8 cellular contexts compared by ENCODE assay signal in genomic region chr6:137811121-137811911, GRCh38. TPM values are rescaled to one million over a fixed set of nuclear protein-coding genes. Genes with fewer than 3 reads are reported as not detected.
DNase-seq lines count a peak whose midpoint lies in the region; ATAC-seq and TF ChIP-seq lines count a peak whose summit lies in the region.

No MANE protein-coding gene starts in this region.

- H3K4me3 ChIP-seq in AG04450 (ENCODE audit: low read depth, low read length) = no peak overlapping the region
- H3K4me3 ChIP-seq in skeletal muscle cell (ENCODE audit: low read depth, low read length) = no peak overlapping the region
- H3K4me3 ChIP-seq in BE2C (ENCODE audit: low read depth, low read length) = no peak overlapping the region

- peaks cover 10% of the 10 kb centered on the region for H3K36me3 Mint-ChIP-seq in activated T-helper 2 cell treated with anti-CD3 and anti-CD28 coated beads, Interferon-gamma antibody, Interleukin-2, Interleukin-4, amounts not matched to agents 10 μg/mL and 5 μg/mL and 100 μg/mL, durations not matched to agents 14 hours and 24 hours and 36 hours (ENCODE audit: low read depth)

- H3K27me3 ChIP-seq in AG04450 (ENCODE audit: control insufficient read depth, insufficient read depth, low read length) (no peaks in the 10 kb centered on the region), BE2C (no peaks in the 10 kb centered on the region)

- CTCF ChIA-PET in AG04450 (lab: Charles Lee) = interaction anchor here (1.1 to 4.9 kb wide), 3 partner anchors 12 to 55 kb away, joined by 3 to 27 read pairs (median 4); no protein-coding TSS in a partner anchor

- H3K9me3 Mint-ChIP-seq in activated T-helper 2 cell treated with anti-CD3 and anti-CD28 coated beads, Interferon-gamma antibody, Interleukin-2, Interleukin-4, amounts not matched to agents 10 μg/mL and 5 μg/mL and 100 μg/mL, durations not matched to agents 14 hours and 24 hours and 36 hours = peaks cover 8% of the 10 kb centered on the region

- POLR2A ChIA-PET in AG04450 (lab: Yijun Ruan, JAX) = no interaction called here

- peak overlapping the region; percentile 7 for H3K4me3 Mint-ChIP-seq in activated T-helper 2 cell treated with anti-CD3 and anti-CD28 coated beads, Interferon-gamma antibody, Interleukin-2, Interleukin-4, amounts not matched to agents 10 μg/mL and 5 μg/mL and 100 μg/mL, durations not matched to agents 14 hours and 24 hours and 36 hours (ENCODE audit: low read depth)

- no peaks in the 10 kb centered on the region for H3K36me3 ChIP-seq in BE2C

- peaks cover 59% of the 10 kb centered on the region for H3K4me1 Mint-ChIP-seq in activated T-helper 2 cell treated with anti-CD3 and anti-CD28 coated beads, Interferon-gamma antibody, Interleukin-2, Interleukin-4, amounts not matched to agents 10 μg/mL and 5 μg/mL and 100 μg/mL, durations not matched to agents 14 hours and 24 hours and 36 hours (ENCODE audit: low read depth)

- H3K27ac ChIP-seq in AG04450 (ENCODE audit: low read depth, low read length) = peak overlapping the region; percentile 31

- ATAC-seq in GM18907 (IDR thresholded peaks at IDR 0.05; ENCODE audit: unreplicated experiment) = peak; percentile 95
- peak; percentile 91 for ATAC-seq in HG03097 (IDR thresholded peaks at IDR 0.05; ENCODE audit: low FRiP score, unreplicated experiment)

- no peak for TF ChIP-seq CTCF in AG04450 (IDR thresholded peaks at IDR 0.05; ENCODE audit: low read depth, low read length)
- TF ChIP-seq CTCF in BE2C (IDR thresholded peaks at IDR 0.05; ENCODE audit: low read depth, low read length) = no peak

- H3K9me3 ChIP-seq in AG04450 (ENCODE audit: control insufficient read depth, insufficient read depth, low read length) (no peaks in the 10 kb centered on the region), BE2C (no peaks in the 10 kb centered on the region)

- H3K27ac Mint-ChIP-seq in activated T-helper 2 cell treated with anti-CD3 and anti-CD28 coated beads, Interferon-gamma antibody, Interleukin-2, Interleukin-4, amounts not matched to agents 10 μg/mL and 5 μg/mL and 100 μg/mL, durations not matched to agents 14 hours and 24 hours and 36 hours = peak overlapping the region; percentile 90

- no peaks in the 10 kb centered on the region for H3K4me1 ChIP-seq in BE2C

- intact Hi-C loops in activated T-helper 2 cell treated with anti-CD3 and anti-CD28 coated beads, Interferon-gamma antibody, Interleukin-2, Interleukin-4, amounts not matched to agents 10 μg/mL and 5 μg/mL and 100 μg/mL, durations not matched to agents 14 hours and 24 hours and 36 hours (cut with micrococcal nuclease) = loop anchor here (1.0 to 5.0 kb wide), 5 partner anchors 12 to 55 kb away; no protein-coding TSS in a partner anchor

- DNase-seq in AG04450 (ENCODE audit: low read depth, low spot score) = peak; percentile 43
- peak; percentile 88 for DNase-seq in RKO (ENCODE audit: low spot score)
- DNase-seq in activated T-helper 2 cell treated with anti-CD3 and anti-CD28 coated beads, Interferon-gamma antibody, Interleukin-2, Interleukin-4, amounts not matched to agents 10 μg/mL and 5 μg/mL and 100 μg/mL, durations not matched to agents 14 hours and 24 hours and 36 hours (ENCODE audit: low spot score) = peak; percentile 69
- DNase-seq in germinal center (ENCODE audit: low spot score) = peak; percentile 76
- peak; percentile 85 for DNase-seq in skeletal muscle cell (ENCODE audit: low read depth)
- no peak for DNase-seq in BE2C

- H3K27me3 Mint-ChIP-seq in activated T-helper 2 cell treated with anti-CD3 and anti-CD28 coated beads, Interferon-gamma antibody, Interleukin-2, Interleukin-4, amounts not matched to agents 10 μg/mL and 5 μg/mL and 100 μg/mL, durations not matched to agents 14 hours and 24 hours and 36 hours (ENCODE audit: low read depth) = no peaks in the 10 kb centered on the region

RNA-seq across cellular contexts. Expression of gene TNFAIP3, which starts 55.7 kb away (rescaled TPM):
- 16.7 and 19.5 TPM in 2 replicates for polyA plus RNA-seq in AG04450 (2011; rRNA removed)
- polyA minus RNA-seq in AG04450 (2011; rRNA and poly(A)+ RNA removed) = 10.5 and 13.5 TPM in 2 replicates
- total RNA-seq in activated T-helper 2 cell treated with anti-CD3 and anti-CD28 coated beads, Interferon-gamma antibody, Interleukin-2, Interleukin-4, amounts not matched to agents 10 μg/mL and 5 μg/mL and 100 μg/mL, durations not matched to agents 14 hours and 24 hours and 36 hours = 250 and 251 TPM in 2 replicates
- polyA plus RNA-seq in BE2C (2012; ENCODE audit: insufficient read depth, insufficient read length, low read depth) = 0.49 TPM
